In genomic region chr2:65015731-65016130, GRCh38 we compare ENCODE assay signal across 17 cellular contexts. TPM values are rescaled to one million over a fixed set of nuclear protein-coding genes. Genes with fewer than 3 reads are reported as not detected.
DNase-seq lines count a peak whose midpoint lies in the region; ATAC-seq and TF ChIP-seq lines count a peak whose summit lies in the region.
"Had no signal": no experiment of that assay in that cellular context is flagged by ENCODE, and none has a peak within 500 bp of the region (broad histone marks: within the 10 kb centered on the region; RNA-seq: fewer than 3 reads in every experiment).

No MANE protein-coding gene starts in this region.

- H4K20me1 ChIP-seq in PC-9 (ENCODE audit: insufficient read depth), result no peaks in the 10 kb centered on the region; the same call in 1 of the 2 replicates

- H3K4me3 ChIP-seq in astrocyte of the cerebellum (ENCODE audit: low read depth, low read length) (no peak overlapping the region), fibroblast of villous mesenchyme (ENCODE audit: low read depth, low read length) (no peak overlapping the region), PC-9 (no peak overlapping the region), gastroesophageal sphincter (no peak overlapping the region)

- H3K9me2 ChIP-seq in PC-9 (ENCODE audit: insufficient read depth), result no peaks in the 10 kb centered on the region

- POLR2A ChIA-PET in PC-9 (lab: Charles Lee; ENCODE audit: unreplicated experiment), result no interaction called here

- H3K4me2 ChIP-seq in PC-9, result no peak overlapping the region

- 84 to 100% methylated on average over 1 to 4 of the region's 5 CpGs for WGBS in gastroesophageal sphincter (ENCODE audit: low coverage in 1 of 2), 2 donors

- no peaks in the 10 kb centered on the region for H3K36me3 ChIP-seq in PC-9 (ENCODE audit: low read depth)
- peaks cover 0 to 93% of the 10 kb centered on the region in 2 donors for H3K36me3 ChIP-seq in gastroesophageal sphincter
- H3K36me3 ChIP-seq: BE2C had no signal

- peak; percentile 62 for DNase-seq in GM04503 (ENCODE audit: low read depth)
- DNase-seq in astrocyte of the cerebellum (ENCODE audit: low read depth), result peak; percentile 43
- peak; percentile 19 for DNase-seq in fibroblast of villous mesenchyme (ENCODE audit: low read depth)
- no peak for DNase-seq in natural killer cell treated with Interleukin-12 subunit alpha and Interleukin-12 subunit beta and Interleukin-15 and Interleukin-18, amount 100 ng/mL, for 72 hours (ENCODE audit: low spot score)
- no peak for DNase-seq in PC-9
- DNase-seq: ACHN; BE2C; CD8-positive, alpha-beta memory T cell; DMS79; Kasumi-1; MV-4-11; NCI-H1417; NCI-H187 treated with DMSO at 0.1 percent for 48 hours; NCI-H526 treated with DMSO at 0.1 percent for 48 hours; SHP77 treated with DMSO at 0.1 percent for 48 hours had no signal

- H3K36me3 Mint-ChIP-seq in natural killer cell treated with Interleukin-12 subunit alpha and Interleukin-12 subunit beta and Interleukin-15 and Interleukin-18, amount 100 ng/mL, for 72 hours, result peaks cover 40% of the 10 kb centered on the region

- peaks cover 18 to 23% of the 10 kb centered on the region in 2 donors for H3K4me1 Mint-ChIP-seq in natural killer cell treated with Interleukin-12 subunit alpha and Interleukin-12 subunit beta and Interleukin-15 and Interleukin-18, amount 100 ng/mL, for 72 hours (ENCODE audit: low read depth in 2 of 2)
- H3K4me1 Mint-ChIP-seq: CD8-positive, alpha-beta memory T cell had no signal

- TF ChIP-seq CTCF in astrocyte of the cerebellum (IDR thresholded peaks at IDR 0.05; ENCODE audit: low read depth, low read length, missing control alignments) (no peak), fibroblast of villous mesenchyme (IDR thresholded peaks at IDR 0.05; ENCODE audit: insufficient read depth, low read depth, low read length) (no peak), PC-9 (conservative IDR thresholded peaks at IDR 0.05) (no peak), gastroesophageal sphincter (IDR thresholded peaks at IDR 0.05) (no peak)

- no peaks in the 10 kb centered on the region for H3K4me1 ChIP-seq in PC-9 (replicated peaks; ENCODE audit: insufficient read depth)
- no peaks in the 10 kb centered on the region for H3K4me1 ChIP-seq in gastroesophageal sphincter
- H3K4me1 ChIP-seq: BE2C had no signal

- CTCF ChIA-PET in PC-9 (lab: Charles Lee), result no interaction called here

- no TSS peak for BruUV-seq in PC-9 (replicated peaks; lab: Mats Ljungman, UMichigan)

- H3K4me3 Mint-ChIP-seq in natural killer cell treated with Interleukin-12 subunit alpha and Interleukin-12 subunit beta and Interleukin-15 and Interleukin-18, amount 100 ng/mL, for 72 hours, result no peak overlapping the region
- H3K4me3 Mint-ChIP-seq: CD8-positive, alpha-beta memory T cell had no signal

- no peaks in the 10 kb centered on the region for H3K9me3 Mint-ChIP-seq in natural killer cell treated with Interleukin-12 subunit alpha and Interleukin-12 subunit beta and Interleukin-15 and Interleukin-18, amount 100 ng/mL, for 72 hours
- H3K9me3 Mint-ChIP-seq: CD8-positive, alpha-beta memory T cell had no signal

- no peak overlapping the region for H2AFZ ChIP-seq in PC-9

- in situ Hi-C loops in astrocyte of the cerebellum (cut with HindIII; ENCODE audit: low sequenced_read_pairs), result no loop called here

- H3K27me3 Mint-ChIP-seq in natural killer cell treated with Interleukin-12 subunit alpha and Interleukin-12 subunit beta and Interleukin-15 and Interleukin-18, amount 100 ng/mL, for 72 hours, result no peaks in the 10 kb centered on the region
- H3K27me3 Mint-ChIP-seq: CD8-positive, alpha-beta memory T cell had no signal

- H3K27me3 ChIP-seq in PC-9 (ENCODE audit: insufficient read depth, low read depth), result no peaks in the 10 kb centered on the region
- H3K27me3 ChIP-seq in gastroesophageal sphincter, result no peaks in the 10 kb centered on the region
- H3K27me3 ChIP-seq: BE2C had no signal

- TF ChIP-seq POLR2A in gastroesophageal sphincter (IDR thresholded peaks at IDR 0.05), result no peak

- ATAC-seq in natural killer cell treated with Interleukin-12 subunit alpha and Interleukin-12 subunit beta and Interleukin-15 and Interleukin-18, amount 100 ng/mL, for 72 hours, result no peak
- no peak for ATAC-seq in gastroesophageal sphincter

- intact Hi-C loops in PC-9 (cut with micrococcal nuclease; ENCODE audit: unreplicated experiment), result no loop called here

- TF ChIP-seq EP300 in gastroesophageal sphincter (IDR thresholded peaks at IDR 0.05), result no peak

- no peaks in the 10 kb centered on the region for H3K79me2 ChIP-seq in PC-9 (ENCODE audit: low read depth)

- H3K9me3 ChIP-seq in PC-9 (ENCODE audit: insufficient read depth, low read depth) (no peaks in the 10 kb centered on the region), gastroesophageal sphincter (no peaks in the 10 kb centered on the region)
- H3K9me3 ChIP-seq: BE2C had no signal

- H3K27ac ChIP-seq in temporal lobe (ENCODE audit: low read depth, low read length) (peak overlapping the region; percentile 56), PC-9 (no peak overlapping the region), gastroesophageal sphincter (no peak overlapping the region)

- H3F3A ChIP-seq in PC-9 (ENCODE audit: insufficient read depth, low read depth), result no peaks in the 10 kb centered on the region

- no peak overlapping the region for H3K27ac Mint-ChIP-seq in natural killer cell treated with Interleukin-12 subunit alpha and Interleukin-12 subunit beta and Interleukin-15 and Interleukin-18, amount 100 ng/mL, for 72 hours

RNA-seq across cellular contexts. Expression of gene SLC1A4, which starts 26.5 kb away (rescaled TPM):
- total RNA-seq in fibroblast of villous mesenchyme (7.8 and 11.3 TPM in 2 replicates), temporal lobe (41.1 TPM), PC-9 (2021) (8.4 and 8.7 TPM in 2 replicates), gastroesophageal sphincter (10 to 100 TPM in 3 of 4 donors, 1 to 10 TPM in 1; 9.0 to 13.8 (median 11.3) TPM)
- total RNA-seq in natural killer cell treated with Interleukin-12 subunit alpha and Interleukin-12 subunit beta and Interleukin-15 and Interleukin-18, amount 100 ng/mL, for 72 hours, result 10 to 100 TPM; 34.5 to 34.7 TPM

RNA-seq across cellular contexts. Expression of gene CEP68, which starts 40.5 kb away (rescaled TPM):
- 8.1 and 9.9 TPM in 2 replicates for total RNA-seq in fibroblast of villous mesenchyme
- 48.2 TPM for total RNA-seq in temporal lobe
- 1 to 10 TPM; 2.0 to 2.3 TPM for total RNA-seq in natural killer cell treated with Interleukin-12 subunit alpha and Interleukin-12 subunit beta and Interleukin-15 and Interleukin-18, amount 100 ng/mL, for 72 hours
- 10.8 and 11.5 TPM in 2 replicates for total RNA-seq in PC-9 (2021)
- 10 to 100 TPM; 26.3 to 48.9 (median 30.3) TPM for total RNA-seq in gastroesophageal sphincter

Comparison
In these comparisons a context has a peak if more than half of its experiments do, and no peak if none do; other contexts are left out.
1. DNase-seq: peak in GM04503 (single experiment), astrocyte of the cerebellum (single experiment) and fibroblast of villous mesenchyme (single experiment); none in natural killer cell treated with Interleukin-12 subunit alpha and Interleukin-12 subunit beta and Interleukin-15 and Interleukin-18, amount 100 ng/mL, for 72 hours (single experiment) and PC-9 (0 of 2).